ENCODE assay signal across 10 cellular contexts in genomic region chr6:154277578-154278128, GRCh38.
DNase-seq lines count a peak whose midpoint lies in the region; ATAC-seq and TF ChIP-seq lines count a peak whose summit lies in the region.
"Had no signal": no experiment of that assay in that cellular context is flagged by ENCODE, and none has a peak within 500 bp of the region (broad histone marks: within the 10 kb centered on the region; RNA-seq: fewer than 3 reads in every experiment).

No MANE protein-coding gene starts in this region.

- DNase-seq in Calu3 (no peak), HCT116 (ENCODE audit: low read depth, low spot score) (no peak), AML-193 (lab: John Stamatoyannopoulos, UW) (no peak), foreskin fibroblast (no peak), germinal center (ENCODE audit: low spot score) (no peak), MM.1S (no peak)
- DNase-seq in activated CD4-positive, alpha-beta T cell treated with anti-CD3 and anti-CD28 coated beads, Interleukin-2, amount 10 ng/mL, durations not matched to agents 7 days and 5 days = no peak
- DNase-seq: upper lobe of left lung had no signal

- H4K20me1 ChIP-seq in HCT116 (ENCODE audit: insufficient read depth) (no peaks in the 10 kb centered on the region), MM.1S (ENCODE audit: insufficient read depth, low read length) (no peaks in the 10 kb centered on the region)

- RAD21 ChIA-PET in HCT116 (lab: Charles Lee; ENCODE audit: low non-redundant PET in 1 of 2, low total read pairs in 2 of 2, uncharacterized antibody in 2 of 2, unreplicated experiment in 2 of 2) = interaction anchor here in 1 of 2 experiments (1.0 to 1.4 kb wide), 2 partner anchors 123 to 124 kb away, joined by 4 read pairs; no protein-coding TSS in a partner anchor

- no peaks in the 10 kb centered on the region for H3K9me3 Mint-ChIP-seq in Calu3 (ENCODE audit: low read depth, unreplicated experiment)
- no peaks in the 10 kb centered on the region for H3K9me3 Mint-ChIP-seq in activated CD4-positive, alpha-beta T cell treated with anti-CD3 and anti-CD28 coated beads, Interleukin-2, amount 10 ng/mL, durations not matched to agents 7 days and 5 days

- H2AFZ ChIP-seq in HCT116 (ENCODE audit: low read depth, low read length, poor library complexity, severe bottlenecking) (peak overlapping the region; percentile 12), MM.1S (ENCODE audit: low read length) (no peak overlapping the region)

- no peaks in the 10 kb centered on the region for H3K79me2 ChIP-seq in HCT116 (ENCODE audit: insufficient read depth, low read length)
- no peaks in the 10 kb centered on the region for H3K79me2 ChIP-seq in MM.1S (ENCODE audit: low read length)

- H3F3A ChIP-seq in MM.1S (ENCODE audit: insufficient read depth, low read length) = no peaks in the 10 kb centered on the region

- no peaks in the 10 kb centered on the region for H3K27me3 Mint-ChIP-seq in Calu3 (ENCODE audit: unreplicated experiment)
- peaks cover 8% of the 10 kb centered on the region for H3K27me3 Mint-ChIP-seq in activated CD4-positive, alpha-beta T cell treated with anti-CD3 and anti-CD28 coated beads, Interleukin-2, amount 10 ng/mL, durations not matched to agents 7 days and 5 days

- H3K9me2 ChIP-seq in HCT116 (ENCODE audit: insufficient read depth) = no peaks in the 10 kb centered on the region
- H3K9me2 ChIP-seq in MM.1S (replicated peaks; ENCODE audit: insufficient read depth, low read length) = no peaks in the 10 kb centered on the region

- H3K27ac ChIP-seq in HCT116 (ENCODE audit: low read depth, low read length) = no peak overlapping the region
- H3K27ac ChIP-seq in MM.1S (ENCODE audit: low read length) = no peak overlapping the region
- H3K27ac ChIP-seq: gastroesophageal sphincter, upper lobe of left lung had no signal

- peaks cover 7% of the 10 kb centered on the region for H3K4me1 Mint-ChIP-seq in Calu3 (ENCODE audit: low read depth, unreplicated experiment)
- peaks cover 35% of the 10 kb centered on the region for H3K4me1 Mint-ChIP-seq in activated CD4-positive, alpha-beta T cell treated with anti-CD3 and anti-CD28 coated beads, Interleukin-2, amount 10 ng/mL, durations not matched to agents 7 days and 5 days

- no peaks in the 10 kb centered on the region for H3K27me3 ChIP-seq in HCT116 (ENCODE audit: insufficient read depth, low read length)
- no peaks in the 10 kb centered on the region for H3K27me3 ChIP-seq in mucosa of stomach (ENCODE audit: control insufficient read depth, insufficient read depth, low read length)
- no peaks in the 10 kb centered on the region for H3K27me3 ChIP-seq in MM.1S (replicated peaks; ENCODE audit: insufficient read depth, low read length)
- H3K27me3 ChIP-seq: gastroesophageal sphincter, upper lobe of left lung had no signal

- peak overlapping the region; percentile 31 for H3K4me3 Mint-ChIP-seq in Calu3 (ENCODE audit: low read depth, unreplicated experiment)
- H3K4me3 Mint-ChIP-seq in activated CD4-positive, alpha-beta T cell treated with anti-CD3 and anti-CD28 coated beads, Interleukin-2, amount 10 ng/mL, durations not matched to agents 7 days and 5 days = peak overlapping the region; percentile 27

- TF ChIP-seq RAD21 in HCT116 (IDR thresholded peaks at IDR 0.05; ENCODE audit: low read depth) = no peak

- BruUV-seq in Calu3 (replicated peaks; lab: Mats Ljungman, UMichigan) (no TSS peak), HCT116 (replicated peaks; lab: Mats Ljungman, UMichigan) (no TSS peak)

- peak; percentile 62 for ATAC-seq in HCT116

- H3K4me2 ChIP-seq in HCT116 (ENCODE audit: low read length) (peak overlapping the region; percentile 36), MM.1S (ENCODE audit: low read depth, low read length) (no peak overlapping the region)

- H3K9ac ChIP-seq in HCT116 (ENCODE audit: low read length) = no peak overlapping the region
- H3K9ac ChIP-seq in mucosa of stomach (ENCODE audit: low read length) = peak overlapping the region; percentile 17
- H3K9ac ChIP-seq in MM.1S (ENCODE audit: low read length) = no peak overlapping the region

- no peaks in the 10 kb centered on the region for H3K36me3 ChIP-seq in HCT116 (ENCODE audit: control insufficient read depth in 1 of 2, insufficient read depth in 2 of 2, low read length in 2 of 2)
- no peaks in the 10 kb centered on the region for H3K36me3 ChIP-seq in mucosa of stomach (ENCODE audit: control insufficient read depth, insufficient read depth, low read length)
- no peaks in the 10 kb centered on the region for H3K36me3 ChIP-seq in MM.1S (replicated peaks; ENCODE audit: insufficient read depth, low read length)
- H3K36me3 ChIP-seq: gastroesophageal sphincter, upper lobe of left lung had no signal

- H3K4me3 ChIP-seq in HCT116 (replicated peaks in 1 of 2; ENCODE audit: low read depth in 1 of 2, low read length in 2 of 2) (peak overlapping the region in 1 of 2 experiments; percentile 7; a peak in 1 of 4 replicates), mucosa of stomach (ENCODE audit: low read length) (no peak overlapping the region), foreskin fibroblast (ENCODE audit: low read depth in 1 of 2, low read length in 2 of 2) (no peak overlapping the region), MM.1S (ENCODE audit: low read length) (no peak overlapping the region)
- H3K4me3 ChIP-seq: gastroesophageal sphincter had no signal

- POLR2A ChIA-PET in HCT116 (lab: Charles Lee) = no interaction called here
- POLR2A ChIA-PET in activated CD4-positive, alpha-beta T cell treated with anti-CD3 and anti-CD28 coated beads, Interleukin-2, amount 10 ng/mL, durations not matched to agents 7 days and 5 days (lab: Charles Lee) = no interaction called here

- H3K36me3 Mint-ChIP-seq in Calu3 (ENCODE audit: insufficient read depth, unreplicated experiment) = no peaks in the 10 kb centered on the region
- peaks cover 1% of the 10 kb centered on the region for H3K36me3 Mint-ChIP-seq in activated CD4-positive, alpha-beta T cell treated with anti-CD3 and anti-CD28 coated beads, Interleukin-2, amount 10 ng/mL, durations not matched to agents 7 days and 5 days (ENCODE audit: low read depth)

- no peak for TF ChIP-seq POLR2A in HCT116 (IDR thresholded peaks at IDR 0.05; ENCODE audit: borderline replicate concordance, extremely low read depth, insufficient read depth, insufficient read length)

- no peak overlapping the region for H3K27ac Mint-ChIP-seq in Calu3 (ENCODE audit: unreplicated experiment)
- no peak overlapping the region for H3K27ac Mint-ChIP-seq in activated CD4-positive, alpha-beta T cell treated with anti-CD3 and anti-CD28 coated beads, Interleukin-2, amount 10 ng/mL, durations not matched to agents 7 days and 5 days

- TF ChIP-seq CTCF in Calu3 (IDR thresholded peaks at IDR 0.05; ENCODE audit: unreplicated experiment) (no peak), HCT116 (IDR thresholded peaks at IDR 0.05 in 2 of 3, conservative IDR thresholded peaks at IDR 0.05 in 1 of 3; ENCODE audit: borderline replicate concordance in 1 of 3, insufficient read depth in 1 of 3, low read depth in 2 of 3, low read length in 2 of 3) (no peak), foreskin fibroblast (IDR thresholded peaks at IDR 0.05; ENCODE audit: low read depth, low read length) (no peak), MM.1S (IDR thresholded peaks at IDR 0.05; ENCODE audit: low read length) (no peak)

- no peaks in the 10 kb centered on the region for H3K9me3 ChIP-seq in HCT116 (ENCODE audit: control insufficient read depth in 1 of 2, insufficient read depth in 1 of 2, low read depth in 1 of 2, low read length in 2 of 2)
- H3K9me3 ChIP-seq in mucosa of stomach (ENCODE audit: control insufficient read depth, low read length) = no peaks in the 10 kb centered on the region
- no peaks in the 10 kb centered on the region for H3K9me3 ChIP-seq in MM.1S (replicated peaks; ENCODE audit: insufficient read depth, low read length)
- H3K9me3 ChIP-seq: gastroesophageal sphincter, upper lobe of left lung had no signal

- intact Hi-C loops in Calu3 (cut with micrococcal nuclease; ENCODE audit: unreplicated experiment) = loop anchor here (1.0 kb wide), 1 partner anchor 123 kb away; no protein-coding TSS in a partner anchor
- intact Hi-C loops in HCT116 (cut with micrococcal nuclease) = loop anchor here (1.0 kb wide), 1 partner anchor 121 kb away; no protein-coding TSS in a partner anchor

- H3K4me1 ChIP-seq in HCT116 (ENCODE audit: control insufficient read depth in 1 of 2, insufficient read depth in 2 of 2, low read length in 2 of 2) (no peaks in the 10 kb centered on the region; a peak in 1 of 4 replicates), mucosa of stomach (ENCODE audit: control insufficient read depth, insufficient read depth, low read length) (no peaks in the 10 kb centered on the region), MM.1S (ENCODE audit: low read length) (no peaks in the 10 kb centered on the region)

- CTCF ChIA-PET in Calu3 (lab: Charles Lee) = interaction anchor here (0.7 to 1.3 kb wide), 4 partner anchors 15 to 234 kb away, joined by 3 to 5 read pairs (median 3); no protein-coding TSS in a partner anchor
- CTCF ChIA-PET in HCT116 (lab: Charles Lee) = interaction anchor here (0.6 to 2.0 kb wide), 12 partner anchors 10 to 1048 kb away, joined by 3 to 22 read pairs (median 4); no protein-coding TSS in a partner anchor
- CTCF ChIA-PET in activated CD4-positive, alpha-beta T cell treated with anti-CD3 and anti-CD28 coated beads, Interleukin-2, amount 10 ng/mL, durations not matched to agents 7 days and 5 days (lab: Charles Lee) = interaction anchor here (0.6 to 4.3 kb wide), 12 partner anchors 11 to 123 kb away, joined by 3 to 23 read pairs (median 4); no protein-coding TSS in a partner anchor

TF ChIP-seq in HCT116, 20 proteins besides CTCF, POLR2A, EP300 and RAD21 (continues in another document):
- TF ChIP-seq EGR1 (IDR thresholded peaks at IDR 0.05; ENCODE audit: low read depth) (no peak), YY1 (IDR thresholded peaks at IDR 0.05; ENCODE audit: extremely low read depth, insufficient replicate concordance, low read depth, low read length) (no peak), SP1 (IDR thresholded peaks at IDR 0.05; ENCODE audit: low read depth) (no peak), SRF (IDR thresholded peaks at IDR 0.05; ENCODE audit: low read depth) (no peak), ELF1 (IDR thresholded peaks at IDR 0.05; ENCODE audit: borderline replicate concordance, low read depth) (no peak), TCF7L2 (IDR thresholded peaks at IDR 0.05; ENCODE audit: borderline replicate concordance, extremely low read depth, insufficient read depth, insufficient read length) (no peak), ATF3 (IDR thresholded peaks at IDR 0.05) (no peak), CBX3 (IDR thresholded peaks at IDR 0.05; ENCODE audit: low read depth) (no peak), MAX (IDR thresholded peaks at IDR 0.05) (no peak), CEBPB (IDR thresholded peaks at IDR 0.05; ENCODE audit: low read depth) (no peak)
